Comparison of ENCODE assay signal across 16 cellular contexts in genomic region chr3:17674082-17674686, GRCh38.
DNase-seq lines count a peak whose midpoint lies in the region; ATAC-seq, FAIRE-seq and TF ChIP-seq lines count a peak whose summit lies in the region.
"Had no signal": no experiment of that assay in that cellular context is flagged by ENCODE, and none has a peak within 500 bp of the region (broad histone marks: within the 10 kb centered on the region; RNA-seq: fewer than 3 reads in every experiment).

No MANE protein-coding gene starts in this region.

- TF ChIP-seq CTCF in epithelial cell of esophagus (IDR thresholded peaks at IDR 0.05; ENCODE audit: insufficient read depth, low read depth, low read length, missing control alignments), result no peak

- no peak for ATAC-seq in GM21576 (IDR thresholded peaks at IDR 0.05; ENCODE audit: unreplicated experiment)

- no peaks in the 10 kb centered on the region for H3K36me3 ChIP-seq in adipocyte (ENCODE audit: control insufficient read depth, insufficient read depth, low read length, severe bottlenecking)
- H3K36me3 ChIP-seq: BE2C, HAP-1 had no signal

- H3K4me1 ChIP-seq in adipocyte (ENCODE audit: control insufficient read depth, insufficient read depth, low read length), result peaks cover 9% of the 10 kb centered on the region
- H3K4me1 ChIP-seq: HAP-1 had no signal

- no peaks in the 10 kb centered on the region for H3K27me3 ChIP-seq in adipocyte (replicated peaks; ENCODE audit: control insufficient read depth, insufficient read depth, low read length)
- H3K27me3 ChIP-seq: BE2C had no signal

- H3K4me3 ChIP-seq in adipocyte (ENCODE audit: low read length) (no peak overlapping the region), epithelial cell of esophagus (ENCODE audit: low read length) (no peak overlapping the region)
- H3K4me3 ChIP-seq: HAP-1 had no signal

- no peaks in the 10 kb centered on the region for H3K9me3 ChIP-seq in adipocyte (ENCODE audit: control insufficient read depth, low read length)
- H3K9me3 ChIP-seq: BE2C, HAP-1 had no signal

- H3K9ac ChIP-seq in adipocyte (ENCODE audit: low read length), result no peak overlapping the region

- FAIRE-seq in A204.1 (lab: Jason Lieb, UNC) (peak; percentile 11), GM18507 (lab: Jason Lieb, UNC) (peak; percentile 31)

- DNase-seq in GM18507 (ENCODE audit: extremely low spot score, insufficient read length, low read depth) (no peak), adipocyte (ENCODE audit: low read depth) (peak; percentile 18), epithelial cell of esophagus (ENCODE audit: low read depth) (peak; percentile 4), NCI-H510A treated with DMSO at 0.1 percent for 48 hours (lab: John Stamatoyannopoulos, UW) (no peak), NCI-H146 (lab: John Stamatoyannopoulos, UW) (no peak), NCI-H69 (lab: John Stamatoyannopoulos, UW) (no peak)
- DNase-seq: BE2C; CD4-positive, alpha-beta memory T cell; DMS153; DND-41; GF-D8; GOT3; KBM-7 had no signal

Comparison
In these comparisons a context has a peak if more than half of its experiments do, and no peak if none do; other contexts are left out.
1. DNase-seq: peak in adipocyte (single experiment) and epithelial cell of esophagus (single experiment); none in GM18507 (single experiment), NCI-H510A treated with DMSO at 0.1 percent for 48 hours (single experiment), NCI-H146 (single experiment) and NCI-H69 (single experiment).